8 cellular contexts compared by ENCODE assay signal in the genomic region with DNA sequence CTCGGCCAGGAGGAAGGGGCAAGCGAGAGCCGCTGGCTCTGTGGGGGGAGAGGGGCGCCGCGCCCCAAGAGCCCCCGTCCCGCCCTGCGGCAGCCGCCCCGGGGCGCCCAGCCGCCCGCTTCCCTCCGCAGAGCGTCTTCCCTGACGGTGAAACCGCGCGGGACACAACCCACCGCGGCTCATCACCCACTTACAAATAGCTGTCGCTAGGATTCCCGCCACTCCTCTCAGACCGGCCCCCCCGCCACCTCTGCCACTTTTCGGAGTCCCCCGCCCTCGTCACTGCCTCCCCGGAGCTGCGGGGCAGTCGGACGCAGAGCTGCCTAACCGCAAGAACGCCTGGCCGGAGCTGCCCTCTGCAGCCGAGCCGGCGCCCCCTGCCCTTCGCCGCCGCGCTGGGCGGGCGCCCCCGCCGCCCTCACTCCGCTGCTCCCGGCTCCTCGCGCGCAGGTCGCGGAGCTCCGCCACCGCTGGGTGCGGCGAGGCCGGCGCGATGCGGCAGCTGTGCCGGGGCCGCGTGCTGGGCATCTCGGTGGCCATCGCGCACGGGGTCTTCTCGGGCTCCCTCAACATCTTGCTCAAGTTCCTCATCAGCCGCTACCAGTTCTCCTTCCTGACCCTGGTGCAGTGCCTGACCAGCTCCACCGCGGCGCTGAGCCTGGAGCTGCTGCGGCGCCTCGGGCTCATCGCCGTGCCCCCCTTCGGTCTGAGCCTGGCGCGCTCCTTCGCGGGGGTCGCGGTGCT. TPM values are rescaled to one million over a fixed set of nuclear protein-coding genes. Genes with fewer than 3 reads are reported as not detected.
A peak's percentile ranks its signal among the peaks of the same experiment; 100 is the strongest.
DNase-seq lines count a peak whose midpoint lies in the region; ATAC-seq and TF ChIP-seq lines count a peak whose summit lies in the region.

A gene with protein sequence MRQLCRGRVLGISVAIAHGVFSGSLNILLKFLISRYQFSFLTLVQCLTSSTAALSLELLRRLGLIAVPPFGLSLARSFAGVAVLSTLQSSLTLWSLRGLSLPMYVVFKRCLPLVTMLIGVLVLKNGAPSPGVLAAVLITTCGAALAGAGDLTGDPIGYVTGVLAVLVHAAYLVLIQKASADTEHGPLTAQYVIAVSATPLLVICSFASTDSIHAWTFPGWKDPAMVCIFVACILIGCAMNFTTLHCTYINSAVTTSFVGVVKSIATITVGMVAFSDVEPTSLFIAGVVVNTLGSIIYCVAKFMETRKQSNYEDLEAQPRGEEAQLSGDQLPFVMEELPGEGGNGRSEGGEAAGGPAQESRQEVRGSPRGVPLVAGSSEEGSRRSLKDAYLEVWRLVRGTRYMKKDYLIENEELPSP (plus strand): TSS at position 366 of the 744 bp plus-strand sequence. CDS start 128 bp downstream, at position 494.

- peaks cover 4% of the 10 kb centered on the region for H3K4me1 ChIP-seq in endocrine pancreas (ENCODE audit: control insufficient read depth, insufficient read depth, low read length)
- H3K4me1 ChIP-seq in mucosa of descending colon (ENCODE audit: low read depth): peaks cover 28% of the 10 kb centered on the region
- no peaks in the 10 kb centered on the region for H3K4me1 ChIP-seq in aorta (ENCODE audit: control insufficient read depth in 1 of 2, insufficient read depth in 2 of 2, low read length in 2 of 2)

- ATAC-seq in mucosa of descending colon: peak; percentile 56
- peak; percentile 42 for ATAC-seq in aorta (ENCODE audit: low FRiP score)
- no peak for ATAC-seq in GM18517 (IDR thresholded peaks at IDR 0.05; ENCODE audit: unreplicated experiment)
- no peak for ATAC-seq in GM21526 (IDR thresholded peaks at IDR 0.05; ENCODE audit: low FRiP score, unreplicated experiment)

- no peak within 1 kb of the TSS for H3K27ac ChIP-seq in aorta (ENCODE audit: low read depth in 1 of 2, low read length in 2 of 2)

- H3K4me3 ChIP-seq in H7 (ENCODE audit: insufficient read depth, low read depth, low read length): peak within 1 kb of the TSS; percentile 48
- H3K4me3 ChIP-seq in endocrine pancreas (ENCODE audit: control insufficient read depth, insufficient read depth, low read length): peak within 1 kb of the TSS; percentile 64
- no peak within 1 kb of the TSS for H3K4me3 ChIP-seq in mucosa of descending colon
- H3K4me3 ChIP-seq in aorta (ENCODE audit: low read length in 2 of 2): peak within 1 kb of the TSS; percentile 2 to 55

- 0 to 1% methylated on average over 74 to 86 of the region's 86 CpGs for WGBS in aorta, 2 donors

- intact Hi-C loops in mucosa of descending colon (cut with DNase I, micrococcal nuclease): no loop called here
- intact Hi-C loops in aorta (cut with DNase I): no loop called here

- H3K27me3 ChIP-seq in H7 (ENCODE audit: control insufficient read depth, insufficient read depth, low read length) (peaks cover 51% of the 10 kb centered on the region), endocrine pancreas (ENCODE audit: control insufficient read depth, insufficient read depth, low read length) (no peaks in the 10 kb centered on the region), aorta (ENCODE audit: control insufficient read depth in 1 of 2, insufficient read depth in 2 of 2, low read length in 1 of 2) (no peaks in the 10 kb centered on the region)

- DNase-seq in AG20443 (ENCODE audit: low spot score) (peak; percentile 58), H7 (peak; percentile 85), T-helper 2 cell (peak in 3 of 5 experiments; percentile 5 to 25 (median 16)), mucosa of descending colon (peak in 2 of 3 donors; percentile 15 to 50), aorta (peak; percentile 55 to 78)

- H3K9ac ChIP-seq in endocrine pancreas (ENCODE audit: control insufficient read depth, insufficient read depth, low read length): peak within 1 kb of the TSS; percentile 66

- H3K36me3 ChIP-seq in H7 (replicated peaks; ENCODE audit: control insufficient read depth, insufficient read depth, low read length) (no peaks in the 10 kb centered on the region), endocrine pancreas (ENCODE audit: control insufficient read depth, insufficient read depth, low read length) (no peaks in the 10 kb centered on the region), mucosa of descending colon (ENCODE audit: low read depth) (no peaks in the 10 kb centered on the region), aorta (ENCODE audit: control insufficient read depth in 1 of 2, insufficient read depth in 2 of 2, low read length in 1 of 2) (no peaks in the 10 kb centered on the region)

- no peak for TF ChIP-seq CTCF in mucosa of descending colon (IDR thresholded peaks at IDR 0.05)

- no peaks in the 10 kb centered on the region for H3K9me3 ChIP-seq in endocrine pancreas (ENCODE audit: control insufficient read depth, low read length)
- no peaks in the 10 kb centered on the region for H3K9me3 ChIP-seq in mucosa of descending colon
- H3K9me3 ChIP-seq in aorta (ENCODE audit: control insufficient read depth, low read length): no peaks in the 10 kb centered on the region

RNA-seq across cellular contexts. Expression of the gene that starts here (rescaled TPM):
- total RNA-seq in H7 (2014; rRNA removed; shearing (Covaris generic)): 0.42 and 0.63 TPM in 2 replicates
- under 1 TPM; 0.12 to 0.92 (median 0.19) TPM for total RNA-seq in mucosa of descending colon
- total RNA-seq in aorta: not detected
- not detected for polyA plus RNA-seq in aorta

Comparison
In these comparisons a context has a peak if more than half of its experiments do, and no peak if none do; other contexts are left out.
1. Peak in DNase-seq and H3K4me3 ChIP-seq in H7; RNA of the gene not detected or under 1 TPM.
2. Peak in DNase-seq and ATAC-seq in mucosa of descending colon; RNA of the gene not detected or under 1 TPM.
3. Peak in DNase-seq, ATAC-seq and H3K4me3 ChIP-seq in aorta; RNA of the gene not detected or under 1 TPM.
4. DNase-seq: peak in every context shown above with its lines; median percentile 85 in H7; 66 in aorta; 58 in AG20443; 32 in mucosa of descending colon; 16 in T-helper 2 cell.